1 cellular context compared by ENCODE assay signal in the genomic region with DNA sequence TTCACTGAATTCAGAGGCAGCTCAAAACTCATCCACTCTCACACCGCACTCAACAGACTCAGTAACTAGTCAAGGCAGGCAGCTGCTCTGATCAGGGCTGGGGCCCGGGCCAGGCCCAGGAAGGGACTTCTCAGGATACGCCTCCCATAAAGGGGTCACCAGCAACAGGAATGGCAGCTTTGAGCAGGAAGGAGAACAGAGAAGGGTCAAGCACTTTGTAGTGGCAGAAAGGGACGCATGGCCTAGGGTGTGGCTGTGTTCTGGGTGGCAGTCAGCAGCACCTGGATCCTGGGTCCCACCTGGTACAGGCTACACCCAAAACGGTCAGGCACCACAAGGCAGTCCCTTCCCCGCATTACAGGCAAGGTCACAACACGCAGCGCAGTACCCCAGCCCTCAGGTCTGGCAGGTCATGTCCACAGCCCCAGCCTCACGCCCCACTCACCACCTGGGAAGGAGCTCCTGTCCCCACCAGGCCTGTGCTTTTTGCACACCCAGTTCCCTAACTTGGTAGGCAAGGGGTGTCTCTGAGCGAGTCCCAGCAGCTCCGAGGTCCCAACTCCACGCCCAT.
TF ChIP-seq lines count a peak whose summit lies in the region.

No MANE protein-coding gene starts in this region.

TF ChIP-seq in HepG2, 621 proteins besides CTCF, POLR2A, EP300 and RAD21 (continued from another document):
- TF ChIP-seq, protein P1, sequence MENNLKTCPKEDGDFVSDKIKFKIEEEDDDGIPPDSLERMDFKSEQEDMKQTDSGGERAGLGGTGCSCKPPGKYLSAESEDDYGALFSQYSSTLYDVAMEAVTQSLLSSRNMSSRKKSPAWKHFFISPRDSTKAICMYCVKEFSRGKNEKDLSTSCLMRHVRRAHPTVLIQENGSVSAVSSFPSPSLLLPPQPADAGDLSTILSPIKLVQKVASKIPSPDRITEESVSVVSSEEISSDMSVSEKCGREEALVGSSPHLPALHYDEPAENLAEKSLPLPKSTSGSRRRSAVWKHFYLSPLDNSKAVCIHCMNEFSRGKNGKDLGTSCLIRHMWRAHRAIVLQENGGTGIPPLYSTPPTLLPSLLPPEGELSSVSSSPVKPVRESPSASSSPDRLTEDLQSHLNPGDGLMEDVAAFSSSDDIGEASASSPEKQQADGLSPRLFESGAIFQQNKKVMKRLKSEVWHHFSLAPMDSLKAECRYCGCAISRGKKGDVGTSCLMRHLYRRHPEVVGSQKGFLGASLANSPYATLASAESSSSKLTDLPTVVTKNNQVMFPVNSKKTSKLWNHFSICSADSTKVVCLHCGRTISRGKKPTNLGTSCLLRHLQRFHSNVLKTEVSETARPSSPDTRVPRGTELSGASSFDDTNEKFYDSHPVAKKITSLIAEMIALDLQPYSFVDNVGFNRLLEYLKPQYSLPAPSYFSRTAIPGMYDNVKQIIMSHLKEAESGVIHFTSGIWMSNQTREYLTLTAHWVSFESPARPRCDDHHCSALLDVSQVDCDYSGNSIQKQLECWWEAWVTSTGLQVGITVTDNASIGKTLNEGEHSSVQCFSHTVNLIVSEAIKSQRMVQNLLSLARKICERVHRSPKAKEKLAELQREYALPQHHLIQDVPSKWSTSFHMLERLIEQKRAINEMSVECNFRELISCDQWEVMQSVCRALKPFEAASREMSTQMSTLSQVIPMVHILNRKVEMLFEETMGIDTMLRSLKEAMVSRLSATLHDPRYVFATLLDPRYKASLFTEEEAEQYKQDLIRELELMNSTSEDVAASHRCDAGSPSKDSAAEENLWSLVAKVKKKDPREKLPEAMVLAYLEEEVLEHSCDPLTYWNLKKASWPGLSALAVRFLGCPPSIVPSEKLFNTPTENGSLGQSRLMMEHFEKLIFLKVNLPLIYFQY (CRISPR knock-in tag; IDR thresholded peaks at IDR 0.05; ENCODE audit: borderline replicate concordance), result no peak
- TF ChIP-seq ZNF136 (CRISPR knock-in tag; IDR thresholded peaks at IDR 0.05; ENCODE audit: low read depth) (no peak), ZNF138 (CRISPR knock-in tag; IDR thresholded peaks at IDR 0.05; ENCODE audit: low read depth) (no peak), RBM22 (optimal IDR thresholded peaks at IDR 0.05; ENCODE audit: low read length) (peak; percentile 81)
